Comparison of ENCODE assay signal across 21 cellular contexts in genomic region chr22:26907366-26907765, GRCh38.
"Had no signal": no experiment of that assay in that cellular context is flagged by ENCODE, and none has a peak within 500 bp of the region (broad histone marks: within the 10 kb centered on the region; RNA-seq: fewer than 3 reads in every experiment).

No MANE protein-coding gene starts in this region.

- DNase-seq: natural killer cell; occipital lobe; ovary; posterior cingulate gyrus; psoas muscle; right cardiac atrium; right lobe of liver; sigmoid colon; small intestine; stimulated activated CD4-positive, alpha-beta T cell treated with anti-CD3 and anti-CD28 coated beads, Interleukin-15, amount 100 ng/mL, for 24 hours; stimulated activated CD4-positive, alpha-beta T cell treated with anti-CD3 and anti-CD28 coated beads, Interleukin-2, amount 100 ng/mL, for 24 hours; stimulated activated CD4-positive, alpha-beta T cell treated with anti-CD3 and anti-CD28 coated beads, Interleukin-2, amount 100 ng/mL, for 48 hours; stimulated activated CD4-positive, alpha-beta T cell treated with anti-CD3 and anti-CD28 coated beads, Interleukin-4, amount 100 ng/mL, for 24 hours; stimulated activated naive B cell treated with anti-CD40 and anti-IgM and Interleukin-4, amounts not matched to agents 10 μg/mL and 1 μg/mL and 100 μg/mL, for 72 hours; stimulated activated naive CD4-positive, alpha-beta T cell treated with Interleukin-2 at 50 U/mL for 16 hours; stomach; thyroid gland; trophoblast cell; upper lobe of left lung; uterus had no signal

- FAIRE-seq: small intestine had no signal

- ATAC-seq: natural killer cell; psoas muscle; right cardiac atrium; right lobe of liver; stimulated activated effector memory CD8-positive, alpha-beta T cell treated with anti-CD3 and anti-CD28 coated beads, Interleukin-12 subunit alpha, Interleukin-12 subunit beta, amount 100 ng/mL, for 72 hours; stimulated activated naive B cell treated with anti-CD40 and anti-IgM and Interleukin-4, amounts not matched to agents 10 μg/mL and 1 μg/mL and 100 μg/mL, for 72 hours had no signal
